In the genomic region with DNA sequence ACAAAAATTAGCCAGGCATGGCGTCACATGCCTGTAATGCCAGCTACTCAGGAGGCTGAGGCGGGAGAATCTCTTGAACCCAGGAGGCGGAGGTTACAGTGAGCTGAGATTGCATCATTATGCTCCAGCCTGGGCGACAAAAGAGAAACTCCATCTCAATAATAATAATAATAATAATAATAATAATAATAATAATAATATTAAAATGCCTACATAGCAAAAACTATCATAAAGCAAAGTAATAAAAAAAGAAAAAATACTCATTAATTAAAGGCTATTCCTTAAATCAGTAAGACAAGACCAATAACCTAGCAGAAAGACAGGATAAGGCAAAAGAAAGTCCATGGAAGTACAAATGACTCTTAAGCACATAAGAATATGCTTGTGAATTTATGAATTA, we compare ENCODE assay signal across 11 cellular contexts.
"Had no signal": no experiment of that assay in that cellular context is flagged by ENCODE, and none has a peak within 500 bp of the region (broad histone marks: within the 10 kb centered on the region; RNA-seq: fewer than 3 reads in every experiment).

No MANE protein-coding gene starts in this region.

- H3K4me3 Mint-ChIP-seq: GM23338, H9, HFFc6 had no signal

- ATAC-seq: GM23338, HCT116 had no signal

- H3K9ac ChIP-seq: GM23248 had no signal

- H3K4me3 ChIP-seq: GM23248, GM23338, HAP-1 had no signal

- H3K27ac Mint-ChIP-seq: HFFc6 had no signal

- H3K27ac ChIP-seq: GM23248 had no signal

- H3K4me1 ChIP-seq: HAP-1 had no signal

- DNase-seq: GM23248, GOT3, H7, H9, HCEC 1CT, HFFc6 had no signal

- H3K9me3 Mint-ChIP-seq: GM23338, H9, HFFc6 had no signal

- H2AFZ ChIP-seq: GM23248, GM23338 had no signal

- H3K4me2 ChIP-seq: GM23338 had no signal

- FAIRE-seq: H1, H54 had no signal

- H3K9me3 ChIP-seq: HAP-1 had no signal
